ENCODE assay signal across 3 cellular contexts in the genomic region with DNA sequence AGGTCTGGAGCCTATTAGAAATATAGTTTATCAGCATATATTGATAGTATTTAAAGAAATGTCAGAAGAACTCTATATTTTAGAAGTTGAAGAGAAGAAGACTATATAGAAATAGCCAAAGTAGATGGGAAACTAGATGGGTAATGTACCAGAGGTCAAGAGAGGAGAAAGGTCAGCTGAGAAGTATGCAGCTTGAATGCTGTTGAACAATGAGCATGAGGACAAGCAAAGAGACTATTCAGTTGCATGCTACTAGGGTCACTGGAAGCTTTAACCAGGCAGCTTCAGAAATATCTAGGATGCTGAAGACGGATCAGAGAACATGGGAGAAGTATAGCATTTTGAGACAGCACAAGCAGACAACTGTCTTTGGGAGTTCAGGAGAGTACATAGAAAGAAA.
TF ChIP-seq lines count a peak whose summit lies in the region.

No MANE protein-coding gene starts in this region.

TF ChIP-seq in GM12891, 5 proteins besides CTCF, POLR2A, EP300 and RAD21:
- no peak for TF ChIP-seq POLR2AphosphoS5 (IDR thresholded peaks at IDR 0.05; ENCODE audit: low read depth, low read length)
- no peak for TF ChIP-seq TAF1 (IDR thresholded peaks at IDR 0.05; ENCODE audit: low read depth, low read length)
- TF ChIP-seq PAX5 (IDR thresholded peaks at IDR 0.05; ENCODE audit: insufficient read depth, low read length, severe bottlenecking) = no peak
- no peak for TF ChIP-seq POU2F2 (IDR thresholded peaks at IDR 0.05; ENCODE audit: low read depth, low read length)
- no peak for TF ChIP-seq SPI1 (IDR thresholded peaks at IDR 0.05; ENCODE audit: low read depth, low read length)
TF ChIP-seq in GM12891: peak in this region for 0.

TF ChIP-seq in K562, 482 proteins besides CTCF, POLR2A, EP300 and RAD21:
- TF ChIP-seq GABPB2 (CRISPR knock-in tag; conservative IDR thresholded peaks at IDR 0.05) = no peak
- TF ChIP-seq C11orf30 (IDR thresholded peaks at IDR 0.05; ENCODE audit: low read depth) = 0 out of 2 replicates have a peak, but pooled peaks have one; percentile 8
TF ChIP-seq in K562: peak in this region for 1.

TF ChIP-seq in HepG2, 621 proteins besides CTCF, POLR2A, EP300 and RAD21:
- TF ChIP-seq ZNF562 (CRISPR knock-in tag; IDR thresholded peaks at IDR 0.05; ENCODE audit: borderline replicate concordance) (no peak), HMGA1 (CRISPR knock-in tag; conservative IDR thresholded peaks at IDR 0.05) (no peak), ZNF674 (CRISPR knock-in tag; IDR thresholded peaks at IDR 0.05; ENCODE audit: low read depth) (no peak), ARNTL (CRISPR knock-in tag; IDR thresholded peaks at IDR 0.05) (no peak), CEBPG (CRISPR knock-in tag; IDR thresholded peaks at IDR 0.05) (peak; percentile 45; the same call in 1 of the 2 replicates), CEBPB (IDR thresholded peaks at IDR 0.05; ENCODE audit: borderline replicate concordance, low read depth, low read length) (peak; percentile 62; the same call in 1 of the 2 replicates), NR2F1 (CRISPR knock-in tag; IDR thresholded peaks at IDR 0.05) (0 out of 4 replicates have a peak, but pooled peaks of 1 of the 2 experiments have one; percentile 17), NR2F6 (IDR thresholded peaks at IDR 0.05) (peak; percentile 54), NR2F6 (CRISPR knock-in tag; IDR thresholded peaks at IDR 0.05) (peak; percentile 42; the same call in 1 of the 2 replicates)
- TF ChIP-seq, protein P1, sequence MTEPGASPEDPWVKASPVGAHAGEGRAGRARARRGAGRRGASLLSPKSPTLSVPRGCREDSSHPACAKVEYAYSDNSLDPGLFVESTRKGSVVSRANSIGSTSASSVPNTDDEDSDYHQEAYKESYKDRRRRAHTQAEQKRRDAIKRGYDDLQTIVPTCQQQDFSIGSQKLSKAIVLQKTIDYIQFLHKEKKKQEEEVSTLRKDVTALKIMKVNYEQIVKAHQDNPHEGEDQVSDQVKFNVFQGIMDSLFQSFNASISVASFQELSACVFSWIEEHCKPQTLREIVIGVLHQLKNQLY (CRISPR knock-in tag; IDR thresholded peaks at IDR 0.05) = no peak
